ENCODE assay signal across 12 cellular contexts in genomic region chr1:203548917-203549708, GRCh38. TPM values are rescaled to one million over a fixed set of nuclear protein-coding genes. Genes with fewer than 3 reads are reported as not detected.
DNase-seq lines count a peak whose midpoint lies in the region; ATAC-seq and TF ChIP-seq lines count a peak whose summit lies in the region.
"Had no signal": no experiment of that assay in that cellular context is flagged by ENCODE, and none has a peak within 500 bp of the region (broad histone marks: within the 10 kb centered on the region; RNA-seq: fewer than 3 reads in every experiment).

No MANE protein-coding gene starts in this region.

- no peak overlapping the region for H3K27ac Mint-ChIP-seq in activated CD4-positive, alpha-beta T cell treated with anti-CD3 and anti-CD28 coated beads for 36 hours
- H3K27ac Mint-ChIP-seq: activated T-helper 2 cell treated with anti-CD3 and anti-CD28 coated beads, Interferon-gamma antibody, Interleukin-2, Interleukin-4, amounts not matched to agents 10 μg/mL and 5 μg/mL and 100 μg/mL, durations not matched to agents 14 hours and 24 hours and 36 hours; CD4-positive, alpha-beta T cell; effector memory CD8-positive, alpha-beta T cell; T-helper 1 cell treated with Interleukin-12 subunit alpha and Interleukin-12 subunit beta and Interleukin-4 antibody, amounts not matched to agents 30 μg/mL and 1 μg/mL, for 36 hours had no signal

- POLR2A ChIA-PET in activated CD4-positive, alpha-beta T cell treated with anti-CD3 and anti-CD28 coated beads for 36 hours (lab: Charles Lee) = no interaction called here

- no peak for ATAC-seq in activated CD4-positive, alpha-beta T cell treated with anti-CD3 and anti-CD28 coated beads for 36 hours
- no peak for ATAC-seq in HG02885 (IDR thresholded peaks at IDR 0.05; ENCODE audit: poor library complexity, unreplicated experiment)
- ATAC-seq: effector memory CD8-positive, alpha-beta T cell had no signal

- no peaks in the 10 kb centered on the region for H3K4me1 Mint-ChIP-seq in activated CD4-positive, alpha-beta T cell treated with anti-CD3 and anti-CD28 coated beads for 36 hours

- H3K27me3 Mint-ChIP-seq in activated CD4-positive, alpha-beta T cell treated with anti-CD3 and anti-CD28 coated beads for 36 hours = no peaks in the 10 kb centered on the region
- H3K27me3 Mint-ChIP-seq: CD4-positive, alpha-beta T cell had no signal

- H3K4me3 ChIP-seq in MG63 = no peak overlapping the region

- DNase-seq in NCI-H510A treated with DMSO at 0.1 percent for 48 hours (lab: John Stamatoyannopoulos, UW) (peak; percentile 59), fibroblast of peridontal ligament (ENCODE audit: extremely low read depth) (peak; percentile 74), stromal cell of bone marrow (ENCODE audit: low read depth) (peak; percentile 70), MG63 (no peak)
- DNase-seq in activated CD4-positive, alpha-beta T cell treated with anti-CD3 and anti-CD28 coated beads for 36 hours = no peak
- DNase-seq: CD4-positive, alpha-beta T cell; effector memory CD8-positive, alpha-beta T cell had no signal

- H3K27me3 ChIP-seq in MG63 = no peaks in the 10 kb centered on the region

- H3K36me3 Mint-ChIP-seq in activated CD4-positive, alpha-beta T cell treated with anti-CD3 and anti-CD28 coated beads for 36 hours (ENCODE audit: low read depth) = no peaks in the 10 kb centered on the region

- no peak for TF ChIP-seq RAD21 in Ishikawa (IDR thresholded peaks at IDR 0.05; ENCODE audit: low read depth)

- intact Hi-C loops in activated CD4-positive, alpha-beta T cell treated with anti-CD3 and anti-CD28 coated beads for 36 hours (cut with DNase I, micrococcal nuclease) = no loop called here

- no peaks in the 10 kb centered on the region for H3K9me3 ChIP-seq in MG63

- CTCF ChIA-PET in activated CD4-positive, alpha-beta T cell treated with anti-CD3 and anti-CD28 coated beads for 36 hours (lab: Charles Lee) = interaction anchor here (0.6 to 0.7 kb wide), 3 partner anchors 17 to 151 kb away, joined by 3 read pairs; no protein-coding TSS in a partner anchor

- no peak for TF ChIP-seq EP300 in Ishikawa (IDR thresholded peaks at IDR 0.05; ENCODE audit: borderline replicate concordance)

- H3K4me3 Mint-ChIP-seq in activated CD4-positive, alpha-beta T cell treated with anti-CD3 and anti-CD28 coated beads for 36 hours = no peak overlapping the region
- H3K4me3 Mint-ChIP-seq: CD4-positive, alpha-beta T cell; effector memory CD8-positive, alpha-beta T cell; T-helper 1 cell treated with Interleukin-12 subunit alpha and Interleukin-12 subunit beta and Interleukin-4 antibody, amounts not matched to agents 30 μg/mL and 1 μg/mL, for 36 hours had no signal

- no peaks in the 10 kb centered on the region for H3K9me3 Mint-ChIP-seq in activated CD4-positive, alpha-beta T cell treated with anti-CD3 and anti-CD28 coated beads for 36 hours (ENCODE audit: low read depth)
- H3K9me3 Mint-ChIP-seq: activated T-helper 2 cell treated with anti-CD3 and anti-CD28 coated beads, Interferon-gamma antibody, Interleukin-2, Interleukin-4, amounts not matched to agents 10 μg/mL and 5 μg/mL and 100 μg/mL, durations not matched to agents 14 hours and 24 hours and 36 hours; CD4-positive, alpha-beta T cell; effector memory CD8-positive, alpha-beta T cell; T-helper 1 cell treated with Interleukin-12 subunit alpha and Interleukin-12 subunit beta and Interleukin-4 antibody, amounts not matched to agents 30 μg/mL and 1 μg/mL, for 36 hours had no signal

- H3K36me3 ChIP-seq in MG63 = no peaks in the 10 kb centered on the region; the same call in 1 of the 2 replicates

TF ChIP-seq in Ishikawa, 13 proteins besides CTCF, POLR2A, EP300 and RAD21:
- TF ChIP-seq EGR1 (IDR thresholded peaks at IDR 0.05) (no peak), REST (IDR thresholded peaks at IDR 0.05; ENCODE audit: low read depth) (no peak), CEBPB (IDR thresholded peaks at IDR 0.05) (no peak), NFIC (IDR thresholded peaks at IDR 0.05) (no peak), YY1 (IDR thresholded peaks at IDR 0.05; ENCODE audit: low read depth) (no peak), MAX (IDR thresholded peaks at IDR 0.05) (no peak), TEAD4 (IDR thresholded peaks at IDR 0.05) (peak; percentile 15; the same call in 1 of the 2 replicates), ZBTB7A (IDR thresholded peaks at IDR 0.05; ENCODE audit: low read depth) (no peak), USF1 (IDR thresholded peaks at IDR 0.05) (no peak), FOXM1 (IDR thresholded peaks at IDR 0.05; ENCODE audit: borderline replicate concordance, low read depth) (no peak), TAF1 (IDR thresholded peaks at IDR 0.05; ENCODE audit: low read depth) (no peak), TCF12 (IDR thresholded peaks at IDR 0.05; ENCODE audit: low read depth) (peak; percentile 20; the same call in 1 of the 2 replicates), CREB1 (IDR thresholded peaks at IDR 0.05; ENCODE audit: low read depth) (no peak)

RNA-seq across cellular contexts. Expression of gene OPTC, which starts 55.2 kb away (rescaled TPM):
- not detected in 2 replicates for total RNA-seq in MG63 (2014; rRNA removed; shearing (Covaris generic); ENCODE audit: low replicate concordance)
- total RNA-seq in activated CD4-positive, alpha-beta T cell treated with anti-CD3 and anti-CD28 coated beads for 36 hours = not detected
- total RNA-seq: activated T-helper 2 cell treated with anti-CD3 and anti-CD28 coated beads, Interferon-gamma antibody, Interleukin-2, Interleukin-4, amounts not matched to agents 10 μg/mL and 5 μg/mL and 100 μg/mL, durations not matched to agents 14 hours and 24 hours and 36 hours; CD4-positive, alpha-beta T cell; mononuclear cell had no signal

Comparison
In these comparisons a context has a peak if more than half of its experiments do, and no peak if none do; other contexts are left out.
1. DNase-seq: peak in NCI-H510A treated with DMSO at 0.1 percent for 48 hours (single experiment), fibroblast of peridontal ligament (single experiment) and stromal cell of bone marrow (single experiment); none in MG63 (single experiment) and activated CD4-positive, alpha-beta T cell treated with anti-CD3 and anti-CD28 coated beads for 36 hours (single experiment).